30 cellular contexts compared by ENCODE assay signal in genomic region chr11:118649941-118650340, GRCh38. TPM values are rescaled to one million over a fixed set of nuclear protein-coding genes. Genes with fewer than 3 reads are reported as not detected.
DNase-seq lines count a peak whose midpoint lies in the region; ATAC-seq and TF ChIP-seq lines count a peak whose summit lies in the region.
"Had no signal": no experiment of that assay in that cellular context is flagged by ENCODE, and none has a peak within 500 bp of the region (broad histone marks: within the 10 kb centered on the region; RNA-seq: fewer than 3 reads in every experiment).

No MANE protein-coding gene starts in this region.

- H3K27ac ChIP-seq in heart right ventricle (no peak overlapping the region), hepatocyte (no peak overlapping the region), right lobe of liver (no peak overlapping the region)
- H3K27ac ChIP-seq: 22Rv1, BLaER1, KMS-11, SJSA1 had no signal

- no peaks in the 10 kb centered on the region for H3K79me2 ChIP-seq in hepatocyte

- ATAC-seq in heart right ventricle (no peak), right lobe of liver (peak; percentile 33 to 75 (median 38)), HG02870 (IDR thresholded peaks at IDR 0.05; ENCODE audit: unreplicated experiment) (no peak)
- ATAC-seq: GM23338, Panc1, Right ventricle myocardium inferior had no signal

- intact Hi-C loops in cardiac septum (cut with DNase I) (no loop called here), heart right ventricle (cut with DNase I) (loop anchor here in 1 of 10 donors (10.0 kb wide), 1 partner anchor 55 kb away; no protein-coding TSS in a partner anchor), right lobe of liver (cut with DNase I) (no loop called here)

- 89 to 92% methylated on average over 10 of the region's 10 CpGs for WGBS in heart right ventricle, 2 donors
- 76% methylated on average over 10 of the region's 10 CpGs for WGBS in hepatocyte (ENCODE audit: low lambda C conversion rate, missing lambda C conversion rate)
- 62% methylated on average over 4 of the region's 10 CpGs for WGBS in right lobe of liver (ENCODE audit: insufficient coverage, low coverage, low lambda C conversion rate, missing lambda C conversion rate)

- H3K9me3 ChIP-seq in heart right ventricle (no peaks in the 10 kb centered on the region), hepatocyte (ENCODE audit: low read depth) (no peaks in the 10 kb centered on the region), right lobe of liver (no peaks in the 10 kb centered on the region)
- H3K9me3 ChIP-seq: BLaER1, HAP-1, SJSA1 had no signal

- H3K4me3 ChIP-seq in heart right ventricle: no peak overlapping the region
- no peak overlapping the region for H3K4me3 ChIP-seq in hepatocyte
- no peak overlapping the region for H3K4me3 ChIP-seq in right lobe of liver
- H3K4me3 ChIP-seq: BLaER1, GM23338, HAP-1, SJSA1 had no signal

- TF ChIP-seq POLR2A in right lobe of liver (IDR thresholded peaks at IDR 0.05): no peak

- H3K9me2 ChIP-seq in hepatocyte (replicated peaks; ENCODE audit: insufficient read depth): no peaks in the 10 kb centered on the region

- H3K27me3 ChIP-seq in heart right ventricle (no peaks in the 10 kb centered on the region), hepatocyte (no peaks in the 10 kb centered on the region), right lobe of liver (no peaks in the 10 kb centered on the region)
- H3K27me3 ChIP-seq: BLaER1, SJSA1 had no signal

- H3K4me2 ChIP-seq in hepatocyte: no peak overlapping the region
- H3K4me2 ChIP-seq: BLaER1, GM23338, KMS-11 had no signal

- H3K4me1 ChIP-seq in heart right ventricle (peaks cover 0 to 14% (median 0%) of the 10 kb centered on the region in 9 donors), hepatocyte (ENCODE audit: insufficient read depth) (no peaks in the 10 kb centered on the region), right lobe of liver (no peaks in the 10 kb centered on the region)
- H3K4me1 ChIP-seq: HAP-1, SJSA1 had no signal

- peak; percentile 58 for DNase-seq in cardiac septum (ENCODE audit: low spot score)
- no peak for DNase-seq in heart right ventricle
- DNase-seq in hepatocyte (ENCODE audit: low spot score): peak; percentile 49
- DNase-seq in right lobe of liver: no peak
- DNase-seq in NCI-H510A treated with DMSO at 0.1 percent for 48 hours (lab: John Stamatoyannopoulos, UW): no peak
- no peak for DNase-seq in NCI-H146 (lab: John Stamatoyannopoulos, UW)
- no peak for DNase-seq in RKO (ENCODE audit: low spot score)
- DNase-seq: ACHN; CD4-positive, alpha-beta T cell; COR-L47; DMS 273 treated with DMSO at 0.1 percent for 48 hours; DND-41; IMR-90; NCI-H1092 treated with DMSO at 0.1 percent for 48 hours; NCI-H1436 treated with DMSO at 0.1 percent for 48 hours; NCI-H2081; NCI-H2171; NCI-H345; NCI-H524 treated with DMSO at 0.1 percent for 48 hours; NCI-H82 had no signal

- H2AFZ ChIP-seq in hepatocyte: no peak overlapping the region
- H2AFZ ChIP-seq: GM23338 had no signal

- TF ChIP-seq CTCF in heart right ventricle (IDR thresholded peaks at IDR 0.05) (no peak), hepatocyte (IDR thresholded peaks at IDR 0.05; ENCODE audit: poor library complexity) (no peak), right lobe of liver (IDR thresholded peaks at IDR 0.05) (no peak)

- no peaks in the 10 kb centered on the region for H4K20me1 ChIP-seq in hepatocyte (ENCODE audit: insufficient read depth, poor library complexity, severe bottlenecking)
- H4K20me1 ChIP-seq: BLaER1 had no signal

- H3K36me3 ChIP-seq in heart right ventricle (peaks cover 11 to 100% (median 88%) of the 10 kb centered on the region in 9 donors), hepatocyte (replicated peaks; ENCODE audit: insufficient read depth, low read depth) (no peaks in the 10 kb centered on the region), right lobe of liver (no peaks in the 10 kb centered on the region)

RNA-seq across cellular contexts. Expression of gene TREH, which starts 29.5 kb away (rescaled TPM):
- total RNA-seq in cardiac septum: not detected
- under 1 TPM in 1 of 10 donors, not detected in 9; 0.11 TPM for total RNA-seq in heart right ventricle
- 1 to 10 TPM in 1 of 2 donors, under 1 TPM in 1; 0.83 to 4.8 TPM for polyA plus RNA-seq in heart right ventricle
- 6.6 and 10.2 TPM in 2 replicates for total RNA-seq in hepatocyte
- 10.7 and 15.1 TPM in 2 replicates for polyA plus RNA-seq in hepatocyte
- total RNA-seq in right lobe of liver: 1 to 10 TPM in 4 of 6 experiments, not detected in 2; 2.1 to 5.1 (median 2.9) TPM
- total RNA-seq: CD4-positive, alpha-beta T cell; GM23338; HT1080; IMR-90; Right ventricle myocardium inferior; SJSA1 had no signal
- polyA plus RNA-seq: IMR-90 had no signal

RNA-seq across cellular contexts. Expression of gene PHLDB1, which starts 42.5 kb away (rescaled TPM):
- total RNA-seq in cardiac septum (155 TPM), heart right ventricle (100 to 1,000 TPM in 9 of 10 donors, 10 to 100 TPM in 1; 81.9 to 125 (median 114) TPM), hepatocyte (45.8 and 51.8 TPM in 2 replicates), right lobe of liver (10 to 100 TPM in 1 of 6 experiments, 1 to 10 TPM in 5; 5.4 to 11.7 (median 6.3) TPM)
- polyA plus RNA-seq in heart right ventricle (100 to 1,000 TPM in 1 of 2 donors, 10 to 100 TPM in 1; 74.9 to 259 TPM), hepatocyte (71.1 and 73.0 TPM in 2 replicates)

Comparison
In these comparisons a context has a peak if more than half of its experiments do, and no peak if none do; other contexts are left out.
1. DNase-seq: peak in cardiac septum (single experiment) and hepatocyte (single experiment); none in heart right ventricle (0 of 2), right lobe of liver (0 of 3), NCI-H510A treated with DMSO at 0.1 percent for 48 hours (single experiment), NCI-H146 (single experiment) and RKO (single experiment).
2. ATAC-seq: peak in right lobe of liver (4 of 4); none in heart right ventricle (0 of 8) and HG02870 (single experiment).